Comparison of ENCODE assay signal across 8 cellular contexts in genomic region chr3:184526158-184526483, GRCh38. TPM values are rescaled to one million over a fixed set of nuclear protein-coding genes. Genes with fewer than 3 reads are reported as not detected.
DNase-seq lines count a peak whose midpoint lies in the region; ATAC-seq lines count a peak whose summit lies in the region.

No MANE protein-coding gene starts in this region.

- no peaks in the 10 kb centered on the region for H3K36me3 ChIP-seq in iPS-18a (ENCODE audit: control insufficient read depth, low read depth, low read length)

- H3K4me1 Mint-ChIP-seq in activated CD4-positive, alpha-beta T cell treated with anti-CD3 and anti-CD28 coated beads for 36 hours, result peaks cover 24% of the 10 kb centered on the region
- H3K4me1 Mint-ChIP-seq in activated CD4-positive, alpha-beta T cell treated with anti-CD3 and anti-CD28 coated beads, Interleukin-2, amount 10 ng/mL, durations not matched to agents 24 days and 14 days, result peaks cover 15% of the 10 kb centered on the region
- H3K4me1 Mint-ChIP-seq in activated naive CD8-positive, alpha-beta T cell (ENCODE audit: low read depth), result peaks cover 13% of the 10 kb centered on the region

- H3K27me3 Mint-ChIP-seq in activated CD4-positive, alpha-beta T cell treated with anti-CD3 and anti-CD28 coated beads for 36 hours, result peaks cover 17% of the 10 kb centered on the region
- H3K27me3 Mint-ChIP-seq in activated CD4-positive, alpha-beta T cell treated with anti-CD3 and anti-CD28 coated beads, Interleukin-2, amount 10 ng/mL, durations not matched to agents 24 days and 14 days, result peaks cover 33% of the 10 kb centered on the region
- peaks cover 14% of the 10 kb centered on the region for H3K27me3 Mint-ChIP-seq in activated naive CD8-positive, alpha-beta T cell

- H3K27me3 ChIP-seq in iPS-18a (ENCODE audit: control insufficient read depth, insufficient read depth, low read length), result peaks cover 6% of the 10 kb centered on the region

- POLR2A ChIA-PET in activated CD4-positive, alpha-beta T cell treated with anti-CD3 and anti-CD28 coated beads for 36 hours (lab: Charles Lee), result no interaction called here

- peak overlapping the region; percentile 48 for H3K27ac ChIP-seq in iPS-18a (ENCODE audit: low read length)

- no peaks in the 10 kb centered on the region for H3K9me3 ChIP-seq in iPS-18a (ENCODE audit: control insufficient read depth, low read depth, low read length)

- H3K4me3 Mint-ChIP-seq in activated CD4-positive, alpha-beta T cell treated with anti-CD3 and anti-CD28 coated beads for 36 hours, result peak overlapping the region; percentile 77
- H3K4me3 Mint-ChIP-seq in activated CD4-positive, alpha-beta T cell treated with anti-CD3 and anti-CD28 coated beads, Interleukin-2, amount 10 ng/mL, durations not matched to agents 24 days and 14 days, result no peak overlapping the region
- peak overlapping the region; percentile 65 for H3K4me3 Mint-ChIP-seq in activated naive CD8-positive, alpha-beta T cell

- H3K4me1 ChIP-seq in iPS-18a (ENCODE audit: control insufficient read depth, low read depth, low read length), result peaks cover 17% of the 10 kb centered on the region

- H3K27ac Mint-ChIP-seq in activated CD4-positive, alpha-beta T cell treated with anti-CD3 and anti-CD28 coated beads for 36 hours, result no peak overlapping the region
- H3K27ac Mint-ChIP-seq in activated CD4-positive, alpha-beta T cell treated with anti-CD3 and anti-CD28 coated beads, Interleukin-2, amount 10 ng/mL, durations not matched to agents 24 days and 14 days, result no peak overlapping the region
- H3K27ac Mint-ChIP-seq in activated naive CD8-positive, alpha-beta T cell, result no peak overlapping the region

- H3K36me3 Mint-ChIP-seq in activated CD4-positive, alpha-beta T cell treated with anti-CD3 and anti-CD28 coated beads for 36 hours (ENCODE audit: low read depth), result no peaks in the 10 kb centered on the region
- H3K36me3 Mint-ChIP-seq in activated CD4-positive, alpha-beta T cell treated with anti-CD3 and anti-CD28 coated beads, Interleukin-2, amount 10 ng/mL, durations not matched to agents 24 days and 14 days (ENCODE audit: low read depth), result no peaks in the 10 kb centered on the region
- peaks cover 2% of the 10 kb centered on the region for H3K36me3 Mint-ChIP-seq in activated naive CD8-positive, alpha-beta T cell

- no peaks in the 10 kb centered on the region for H3K9me3 Mint-ChIP-seq in activated CD4-positive, alpha-beta T cell treated with anti-CD3 and anti-CD28 coated beads for 36 hours (ENCODE audit: low read depth)
- H3K9me3 Mint-ChIP-seq in activated CD4-positive, alpha-beta T cell treated with anti-CD3 and anti-CD28 coated beads, Interleukin-2, amount 10 ng/mL, durations not matched to agents 24 days and 14 days, result no peaks in the 10 kb centered on the region
- no peaks in the 10 kb centered on the region for H3K9me3 Mint-ChIP-seq in activated naive CD8-positive, alpha-beta T cell (ENCODE audit: low read depth)

- peak overlapping the region; percentile 75 for H3K4me3 ChIP-seq in iPS-18a (ENCODE audit: low read length)

- DNase-seq in activated CD4-positive, alpha-beta T cell treated with anti-CD3 and anti-CD28 coated beads for 36 hours, result no peak
- DNase-seq in activated CD4-positive, alpha-beta T cell treated with anti-CD3 and anti-CD28 coated beads, Interleukin-2, amount 10 ng/mL, durations not matched to agents 24 days and 14 days, result no peak
- DNase-seq in stimulated activated naive CD8-positive, alpha-beta T cell treated with anti-CD3 and anti-CD28 coated beads, Interleukin-15, Interleukin-2, amounts not matched to agents 100 U/mL and 50 U/mL, for 24 hours, result no peak
- DNase-seq in NCI-H526 treated with DMSO at 0.1 percent for 48 hours (lab: John Stamatoyannopoulos, UW) (no peak), midbrain (lab: John Stamatoyannopoulos, UW) (no peak), NCI-H2107 (lab: John Stamatoyannopoulos, UW) (no peak)

- no peak for ATAC-seq in activated CD4-positive, alpha-beta T cell treated with anti-CD3 and anti-CD28 coated beads for 36 hours
- peak; percentile 7 for ATAC-seq in stimulated activated naive CD8-positive, alpha-beta T cell treated with anti-CD3 and anti-CD28 coated beads, Interleukin-15, Interleukin-2, amounts not matched to agents 100 U/mL and 50 U/mL, for 24 hours

- CTCF ChIA-PET in activated CD4-positive, alpha-beta T cell treated with anti-CD3 and anti-CD28 coated beads for 36 hours (lab: Charles Lee), result interaction anchor here (0.6 to 1.8 kb wide), 7 partner anchors 12 to 700 kb away, joined by 3 to 13 read pairs (median 3); no protein-coding TSS in a partner anchor

- intact Hi-C loops in activated CD4-positive, alpha-beta T cell treated with anti-CD3 and anti-CD28 coated beads for 36 hours (cut with DNase I, micrococcal nuclease), result no loop called here
- intact Hi-C loops in activated CD4-positive, alpha-beta T cell treated with anti-CD3 and anti-CD28 coated beads, Interleukin-2, amount 10 ng/mL, durations not matched to agents 24 days and 14 days (cut with micrococcal nuclease), result loop anchor here (5.0 kb wide), 1 partner anchor 164 kb away; the partner anchor contains the start of genes CLCN2 and POLR2H

- H3K9ac ChIP-seq in iPS-18a (ENCODE audit: low read length), result peak overlapping the region; percentile 75

RNA-seq across cellular contexts. Expression of gene EPHB3, which starts 35.5 kb away (rescaled TPM):
- total RNA-seq in activated CD4-positive, alpha-beta T cell treated with anti-CD3 and anti-CD28 coated beads for 36 hours, result not detected
- 0.05 TPM in 1 of 2 replicates, not detected in the other for total RNA-seq in activated CD4-positive, alpha-beta T cell treated with anti-CD3 and anti-CD28 coated beads, Interleukin-2, amount 10 ng/mL, durations not matched to agents 24 days and 14 days
